ENCODE assay signal across 2 cellular contexts in the genomic region with DNA sequence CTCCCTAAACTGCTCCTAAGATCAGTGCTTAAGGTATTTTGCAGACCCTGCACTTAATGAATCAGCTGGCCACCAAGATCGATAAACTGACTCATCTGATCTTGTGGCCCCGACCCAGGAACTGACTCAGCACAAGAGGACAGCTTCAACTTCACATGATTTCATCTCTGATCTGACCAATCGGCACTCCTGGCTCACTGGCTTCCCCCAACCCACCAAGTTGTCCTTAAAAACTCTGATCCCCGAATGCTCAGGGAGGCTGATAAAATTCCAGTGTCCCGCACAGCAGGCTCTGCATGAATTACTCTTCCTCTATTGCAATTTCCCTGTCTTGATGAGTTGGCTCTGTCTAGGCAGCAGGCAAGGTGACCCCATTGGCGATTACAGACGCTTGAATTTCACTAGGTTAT.
TF ChIP-seq lines count a peak whose summit lies in the region.

No MANE protein-coding gene starts in this region.

TF ChIP-seq in GM23338, 12 proteins besides CTCF, POLR2A, EP300 and RAD21 (continued from another document):
- no peak for TF ChIP-seq JUNB (IDR thresholded peaks at IDR 0.05; ENCODE audit: unreplicated experiment)
- no peak for TF ChIP-seq ZNF331 (CRISPR knock-in tag; IDR thresholded peaks at IDR 0.05; ENCODE audit: low read depth)

TF ChIP-seq in K562, 482 proteins besides CTCF, POLR2A, EP300 and RAD21 (continued from another document and continues in another):
- TF ChIP-seq, protein P1, sequence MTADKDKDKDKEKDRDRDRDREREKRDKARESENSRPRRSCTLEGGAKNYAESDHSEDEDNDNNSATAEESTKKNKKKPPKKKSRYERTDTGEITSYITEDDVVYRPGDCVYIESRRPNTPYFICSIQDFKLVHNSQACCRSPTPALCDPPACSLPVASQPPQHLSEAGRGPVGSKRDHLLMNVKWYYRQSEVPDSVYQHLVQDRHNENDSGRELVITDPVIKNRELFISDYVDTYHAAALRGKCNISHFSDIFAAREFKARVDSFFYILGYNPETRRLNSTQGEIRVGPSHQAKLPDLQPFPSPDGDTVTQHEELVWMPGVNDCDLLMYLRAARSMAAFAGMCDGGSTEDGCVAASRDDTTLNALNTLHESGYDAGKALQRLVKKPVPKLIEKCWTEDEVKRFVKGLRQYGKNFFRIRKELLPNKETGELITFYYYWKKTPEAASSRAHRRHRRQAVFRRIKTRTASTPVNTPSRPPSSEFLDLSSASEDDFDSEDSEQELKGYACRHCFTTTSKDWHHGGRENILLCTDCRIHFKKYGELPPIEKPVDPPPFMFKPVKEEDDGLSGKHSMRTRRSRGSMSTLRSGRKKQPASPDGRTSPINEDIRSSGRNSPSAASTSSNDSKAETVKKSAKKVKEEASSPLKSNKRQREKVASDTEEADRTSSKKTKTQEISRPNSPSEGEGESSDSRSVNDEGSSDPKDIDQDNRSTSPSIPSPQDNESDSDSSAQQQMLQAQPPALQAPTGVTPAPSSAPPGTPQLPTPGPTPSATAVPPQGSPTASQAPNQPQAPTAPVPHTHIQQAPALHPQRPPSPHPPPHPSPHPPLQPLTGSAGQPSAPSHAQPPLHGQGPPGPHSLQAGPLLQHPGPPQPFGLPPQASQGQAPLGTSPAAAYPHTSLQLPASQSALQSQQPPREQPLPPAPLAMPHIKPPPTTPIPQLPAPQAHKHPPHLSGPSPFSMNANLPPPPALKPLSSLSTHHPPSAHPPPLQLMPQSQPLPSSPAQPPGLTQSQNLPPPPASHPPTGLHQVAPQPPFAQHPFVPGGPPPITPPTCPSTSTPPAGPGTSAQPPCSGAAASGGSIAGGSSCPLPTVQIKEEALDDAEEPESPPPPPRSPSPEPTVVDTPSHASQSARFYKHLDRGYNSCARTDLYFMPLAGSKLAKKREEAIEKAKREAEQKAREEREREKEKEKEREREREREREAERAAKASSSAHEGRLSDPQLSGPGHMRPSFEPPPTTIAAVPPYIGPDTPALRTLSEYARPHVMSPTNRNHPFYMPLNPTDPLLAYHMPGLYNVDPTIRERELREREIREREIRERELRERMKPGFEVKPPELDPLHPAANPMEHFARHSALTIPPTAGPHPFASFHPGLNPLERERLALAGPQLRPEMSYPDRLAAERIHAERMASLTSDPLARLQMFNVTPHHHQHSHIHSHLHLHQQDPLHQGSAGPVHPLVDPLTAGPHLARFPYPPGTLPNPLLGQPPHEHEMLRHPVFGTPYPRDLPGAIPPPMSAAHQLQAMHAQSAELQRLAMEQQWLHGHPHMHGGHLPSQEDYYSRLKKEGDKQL (CRISPR knock-in tag; IDR thresholded peaks at IDR 0.05; ENCODE audit: borderline replicate concordance) = no peak
- TF ChIP-seq TARDBP (IDR thresholded peaks at IDR 0.05) (0 out of 2 replicates have a peak, but pooled peaks have one; percentile 22), ZNF780A (CRISPR knock-in tag; IDR thresholded peaks at IDR 0.05) (no peak), NFYB (IDR thresholded peaks at IDR 0.05; ENCODE audit: extremely low read depth, insufficient read length) (peak; percentile 43), ZNF589 (CRISPR knock-in tag; IDR thresholded peaks at IDR 0.05; ENCODE audit: low read depth) (no peak), ZNF316 (IDR thresholded peaks at IDR 0.05) (peak; percentile 97), ETV5 (CRISPR knock-in tag; IDR thresholded peaks at IDR 0.05; ENCODE audit: low read depth) (peak; percentile 42; the same call in 1 of the 2 replicates), ETV1 (tag; conservative IDR thresholded peaks at IDR 0.05; ENCODE audit: low read depth) (peak; percentile 47; the same call in 1 of the 2 replicates), SMARCC2 (IDR thresholded peaks at IDR 0.05; ENCODE audit: low read depth) (peak; percentile 66; the same call in 1 of the 2 replicates), HDAC2 (IDR thresholded peaks at IDR 0.05) (0 out of 2 replicates have a peak, but pooled peaks have one; percentile 17), ZNF212 (CRISPR knock-in tag; IDR thresholded peaks at IDR 0.05) (no peak), NRF1 (conservative IDR thresholded peaks at IDR 0.05 in 1 of 2, IDR thresholded peaks at IDR 0.05 in 1 of 2) (peak; percentile 66 to 67), MEIS2 (IDR thresholded peaks at IDR 0.05; ENCODE audit: partially characterized antibody) (peak; percentile 38), NFE2 (IDR thresholded peaks at IDR 0.05; ENCODE audit: low read depth) (peak; percentile 92), PHF8 (IDR thresholded peaks at IDR 0.05; ENCODE audit: borderline replicate concordance, low read length) (no peak), ARID1B (IDR thresholded peaks at IDR 0.05) (peak; percentile 86), BCOR (IDR thresholded peaks at IDR 0.05) (peak; percentile 45), CEBPG (CRISPR knock-in tag; IDR thresholded peaks at IDR 0.05) (no peak), CEBPG (tag; conservative IDR thresholded peaks at IDR 0.05 in 1 of 2, IDR thresholded peaks at IDR 0.05 in 1 of 2) (no peak), MAFG (tag; conservative IDR thresholded peaks at IDR 0.05) (peak; percentile 92), FOXM1 (IDR thresholded peaks at IDR 0.05; ENCODE audit: low read depth) (peak; percentile 66; the same call in 1 of the 2 replicates), FOXM1 (CRISPR knock-in tag; IDR thresholded peaks at IDR 0.05; ENCODE audit: low read depth) (no peak), RFX1 (IDR thresholded peaks at IDR 0.05) (no peak), SRF (CRISPR knock-in tag; IDR thresholded peaks at IDR 0.05) (peak in 1 of 2 experiments; percentile 86; a peak in 1 of 4 replicates), BRD9 (IDR thresholded peaks at IDR 0.05; ENCODE audit: low read depth, partially characterized antibody) (peak; percentile 23), ZNF253 (CRISPR knock-in tag; conservative IDR thresholded peaks at IDR 0.05) (no peak), CTBP1 (IDR thresholded peaks at IDR 0.05; ENCODE audit: borderline replicate concordance) (peak; percentile 58; the same call in 1 of the 2 replicates), ADNP (tag; IDR thresholded peaks at IDR 0.05) (0 out of 2 replicates have a peak, but pooled peaks have one; percentile 50), NBN (IDR thresholded peaks at IDR 0.05; ENCODE audit: low read depth) (no peak), FOSL1 (tag; conservative IDR thresholded peaks at IDR 0.05) (peak; percentile 96), TAF9B (IDR thresholded peaks at IDR 0.05; ENCODE audit: partially characterized antibody) (peak; percentile 81), ESRRA (IDR thresholded peaks at IDR 0.05; ENCODE audit: borderline replicate concordance, low read depth) (peak; percentile 75), SMARCE1 (IDR thresholded peaks at IDR 0.05) (peak; percentile 88), MAFK (IDR thresholded peaks at IDR 0.05; ENCODE audit: low read length) (peak; percentile 72), TEAD4 (IDR thresholded peaks at IDR 0.05; ENCODE audit: low read length) (peak; percentile 51; the same call in 1 of the 2 replicates), TEAD4 (CRISPR knock-in tag; IDR thresholded peaks at IDR 0.05; ENCODE audit: borderline replicate concordance) (no peak)
- TF ChIP-seq, protein P2, sequence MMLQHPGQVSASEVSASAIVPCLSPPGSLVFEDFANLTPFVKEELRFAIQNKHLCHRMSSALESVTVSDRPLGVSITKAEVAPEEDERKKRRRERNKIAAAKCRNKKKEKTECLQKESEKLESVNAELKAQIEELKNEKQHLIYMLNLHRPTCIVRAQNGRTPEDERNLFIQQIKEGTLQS (IDR thresholded peaks at IDR 0.05) = peak; percentile 89
- TF ChIP-seq, protein P2 (CRISPR knock-in tag; conservative IDR thresholded peaks at IDR 0.05) = no peak
- TF ChIP-seq, protein P3, sequence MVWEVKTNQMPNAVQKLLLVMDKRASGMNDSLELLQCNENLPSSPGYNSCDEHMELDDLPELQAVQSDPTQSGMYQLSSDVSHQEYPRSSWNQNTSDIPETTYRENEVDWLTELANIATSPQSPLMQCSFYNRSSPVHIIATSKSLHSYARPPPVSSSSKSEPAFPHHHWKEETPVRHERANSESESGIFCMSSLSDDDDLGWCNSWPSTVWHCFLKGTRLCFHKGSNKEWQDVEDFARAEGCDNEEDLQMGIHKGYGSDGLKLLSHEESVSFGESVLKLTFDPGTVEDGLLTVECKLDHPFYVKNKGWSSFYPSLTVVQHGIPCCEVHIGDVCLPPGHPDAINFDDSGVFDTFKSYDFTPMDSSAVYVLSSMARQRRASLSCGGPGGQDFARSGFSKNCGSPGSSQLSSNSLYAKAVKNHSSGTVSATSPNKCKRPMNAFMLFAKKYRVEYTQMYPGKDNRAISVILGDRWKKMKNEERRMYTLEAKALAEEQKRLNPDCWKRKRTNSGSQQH (CRISPR knock-in tag; IDR thresholded peaks at IDR 0.05) = no peak
- TF ChIP-seq, protein P4, sequence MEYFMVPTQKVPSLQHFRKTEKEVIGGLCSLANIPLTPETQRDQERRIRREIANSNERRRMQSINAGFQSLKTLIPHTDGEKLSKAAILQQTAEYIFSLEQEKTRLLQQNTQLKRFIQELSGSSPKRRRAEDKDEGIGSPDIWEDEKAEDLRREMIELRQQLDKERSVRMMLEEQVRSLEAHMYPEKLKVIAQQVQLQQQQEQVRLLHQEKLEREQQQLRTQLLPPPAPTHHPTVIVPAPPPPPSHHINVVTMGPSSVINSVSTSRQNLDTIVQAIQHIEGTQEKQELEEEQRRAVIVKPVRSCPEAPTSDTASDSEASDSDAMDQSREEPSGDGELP (CRISPR knock-in tag; IDR thresholded peaks at IDR 0.05; ENCODE audit: borderline replicate concordance) = peak; percentile 94
- TF ChIP-seq, protein P5, sequence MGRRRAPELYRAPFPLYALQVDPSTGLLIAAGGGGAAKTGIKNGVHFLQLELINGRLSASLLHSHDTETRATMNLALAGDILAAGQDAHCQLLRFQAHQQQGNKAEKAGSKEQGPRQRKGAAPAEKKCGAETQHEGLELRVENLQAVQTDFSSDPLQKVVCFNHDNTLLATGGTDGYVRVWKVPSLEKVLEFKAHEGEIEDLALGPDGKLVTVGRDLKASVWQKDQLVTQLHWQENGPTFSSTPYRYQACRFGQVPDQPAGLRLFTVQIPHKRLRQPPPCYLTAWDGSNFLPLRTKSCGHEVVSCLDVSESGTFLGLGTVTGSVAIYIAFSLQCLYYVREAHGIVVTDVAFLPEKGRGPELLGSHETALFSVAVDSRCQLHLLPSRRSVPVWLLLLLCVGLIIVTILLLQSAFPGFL (CRISPR knock-in tag; IDR thresholded peaks at IDR 0.05) = no peak
- TF ChIP-seq, protein P6, sequence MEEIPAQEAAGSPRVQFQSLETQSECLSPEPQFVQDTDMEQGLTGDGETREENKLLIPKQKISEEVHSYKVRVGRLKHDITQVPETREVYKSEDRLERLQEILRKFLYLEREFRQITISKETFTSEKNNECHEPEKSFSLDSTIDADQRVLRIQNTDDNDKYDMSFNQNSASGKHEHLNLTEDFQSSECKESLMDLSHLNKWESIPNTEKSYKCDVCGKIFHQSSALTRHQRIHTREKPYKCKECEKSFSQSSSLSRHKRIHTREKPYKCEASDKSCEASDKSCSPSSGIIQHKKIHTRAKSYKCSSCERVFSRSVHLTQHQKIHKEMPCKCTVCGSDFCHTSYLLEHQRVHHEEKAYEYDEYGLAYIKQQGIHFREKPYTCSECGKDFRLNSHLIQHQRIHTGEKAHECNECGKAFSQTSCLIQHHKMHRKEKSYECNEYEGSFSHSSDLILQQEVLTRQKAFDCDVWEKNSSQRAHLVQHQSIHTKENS (CRISPR knock-in tag; IDR thresholded peaks at IDR 0.05) = no peak
- TF ChIP-seq, protein P7, sequence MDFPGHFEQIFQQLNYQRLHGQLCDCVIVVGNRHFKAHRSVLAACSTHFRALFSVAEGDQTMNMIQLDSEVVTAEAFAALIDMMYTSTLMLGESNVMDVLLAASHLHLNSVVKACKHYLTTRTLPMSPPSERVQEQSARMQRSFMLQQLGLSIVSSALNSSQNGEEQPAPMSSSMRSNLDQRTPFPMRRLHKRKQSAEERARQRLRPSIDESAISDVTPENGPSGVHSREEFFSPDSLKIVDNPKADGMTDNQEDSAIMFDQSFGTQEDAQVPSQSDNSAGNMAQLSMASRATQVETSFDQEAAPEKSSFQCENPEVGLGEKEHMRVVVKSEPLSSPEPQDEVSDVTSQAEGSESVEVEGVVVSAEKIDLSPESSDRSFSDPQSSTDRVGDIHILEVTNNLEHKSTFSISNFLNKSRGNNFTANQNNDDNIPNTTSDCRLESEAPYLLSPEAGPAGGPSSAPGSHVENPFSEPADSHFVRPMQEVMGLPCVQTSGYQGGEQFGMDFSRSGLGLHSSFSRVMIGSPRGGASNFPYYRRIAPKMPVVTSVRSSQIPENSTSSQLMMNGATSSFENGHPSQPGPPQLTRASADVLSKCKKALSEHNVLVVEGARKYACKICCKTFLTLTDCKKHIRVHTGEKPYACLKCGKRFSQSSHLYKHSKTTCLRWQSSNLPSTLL (IDR thresholded peaks at IDR 0.05) = peak; percentile 41; the same call in 1 of the 2 replicates
- TF ChIP-seq, protein P8, sequence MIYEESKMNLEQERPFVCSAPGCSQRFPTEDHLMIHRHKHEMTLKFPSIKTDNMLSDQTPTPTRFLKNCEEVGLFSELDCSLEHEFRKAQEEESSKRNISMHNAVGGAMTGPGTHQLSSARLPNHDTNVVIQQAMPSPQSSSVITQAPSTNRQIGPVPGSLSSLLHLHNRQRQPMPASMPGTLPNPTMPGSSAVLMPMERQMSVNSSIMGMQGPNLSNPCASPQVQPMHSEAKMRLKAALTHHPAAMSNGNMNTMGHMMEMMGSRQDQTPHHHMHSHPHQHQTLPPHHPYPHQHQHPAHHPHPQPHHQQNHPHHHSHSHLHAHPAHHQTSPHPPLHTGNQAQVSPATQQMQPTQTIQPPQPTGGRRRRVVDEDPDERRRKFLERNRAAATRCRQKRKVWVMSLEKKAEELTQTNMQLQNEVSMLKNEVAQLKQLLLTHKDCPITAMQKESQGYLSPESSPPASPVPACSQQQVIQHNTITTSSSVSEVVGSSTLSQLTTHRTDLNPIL (CRISPR knock-in tag; IDR thresholded peaks at IDR 0.05) = no peak
- TF ChIP-seq, protein P9, sequence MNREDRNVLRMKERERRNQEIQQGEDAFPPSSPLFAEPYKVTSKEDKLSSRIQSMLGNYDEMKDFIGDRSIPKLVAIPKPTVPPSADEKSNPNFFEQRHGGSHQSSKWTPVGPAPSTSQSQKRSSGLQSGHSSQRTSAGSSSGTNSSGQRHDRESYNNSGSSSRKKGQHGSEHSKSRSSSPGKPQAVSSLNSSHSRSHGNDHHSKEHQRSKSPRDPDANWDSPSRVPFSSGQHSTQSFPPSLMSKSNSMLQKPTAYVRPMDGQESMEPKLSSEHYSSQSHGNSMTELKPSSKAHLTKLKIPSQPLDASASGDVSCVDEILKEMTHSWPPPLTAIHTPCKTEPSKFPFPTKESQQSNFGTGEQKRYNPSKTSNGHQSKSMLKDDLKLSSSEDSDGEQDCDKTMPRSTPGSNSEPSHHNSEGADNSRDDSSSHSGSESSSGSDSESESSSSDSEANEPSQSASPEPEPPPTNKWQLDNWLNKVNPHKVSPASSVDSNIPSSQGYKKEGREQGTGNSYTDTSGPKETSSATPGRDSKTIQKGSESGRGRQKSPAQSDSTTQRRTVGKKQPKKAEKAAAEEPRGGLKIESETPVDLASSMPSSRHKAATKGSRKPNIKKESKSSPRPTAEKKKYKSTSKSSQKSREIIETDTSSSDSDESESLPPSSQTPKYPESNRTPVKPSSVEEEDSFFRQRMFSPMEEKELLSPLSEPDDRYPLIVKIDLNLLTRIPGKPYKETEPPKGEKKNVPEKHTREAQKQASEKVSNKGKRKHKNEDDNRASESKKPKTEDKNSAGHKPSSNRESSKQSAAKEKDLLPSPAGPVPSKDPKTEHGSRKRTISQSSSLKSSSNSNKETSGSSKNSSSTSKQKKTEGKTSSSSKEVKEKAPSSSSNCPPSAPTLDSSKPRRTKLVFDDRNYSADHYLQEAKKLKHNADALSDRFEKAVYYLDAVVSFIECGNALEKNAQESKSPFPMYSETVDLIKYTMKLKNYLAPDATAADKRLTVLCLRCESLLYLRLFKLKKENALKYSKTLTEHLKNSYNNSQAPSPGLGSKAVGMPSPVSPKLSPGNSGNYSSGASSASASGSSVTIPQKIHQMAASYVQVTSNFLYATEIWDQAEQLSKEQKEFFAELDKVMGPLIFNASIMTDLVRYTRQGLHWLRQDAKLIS (CRISPR knock-in tag; IDR thresholded peaks at IDR 0.05) = no peak
